Comparison of ENCODE assay signal across 1 cellular context in genomic region chr15:81023483-81024264, GRCh38.
TF ChIP-seq lines count a peak whose summit lies in the region.

No MANE protein-coding gene starts in this region.

TF ChIP-seq in GM12878, 131 proteins besides CTCF, POLR2A, EP300 and RAD21 (continued from another document and continues in another):
- TF ChIP-seq ZNF687 (IDR thresholded peaks at IDR 0.05) (peak; percentile 68; the same call in 1 of the 2 replicates), JUND (IDR thresholded peaks at IDR 0.05; ENCODE audit: low read depth, low read length) (peak; percentile 95), NFIC (IDR thresholded peaks at IDR 0.05; ENCODE audit: low read depth, low read length) (peak; percentile 99), BACH1 (IDR thresholded peaks at IDR 0.05; ENCODE audit: borderline replicate concordance) (peak; percentile 99), FOXM1 (IDR thresholded peaks at IDR 0.05; ENCODE audit: low read depth, low read length) (peak; percentile 93), BRCA1 (IDR thresholded peaks at IDR 0.05; ENCODE audit: low read depth, low read length) (no peak), TCF3 (IDR thresholded peaks at IDR 0.05; ENCODE audit: borderline replicate concordance, insufficient read depth, low read depth, low read length) (peak; percentile 63; the same call in 1 of the 2 replicates), TARDBP (IDR thresholded peaks at IDR 0.05; ENCODE audit: borderline replicate concordance) (no peak), KAT2A (conservative IDR thresholded peaks at IDR 0.05; ENCODE audit: control insufficient read depth, low read depth, low read length) (no peak), ZZZ3 (IDR thresholded peaks at IDR 0.05; ENCODE audit: control insufficient read depth, insufficient read length, low read depth) (no peak), ZNF24 (IDR thresholded peaks at IDR 0.05) (0 out of 2 replicates have a peak, but pooled peaks have one; percentile 33), IKZF2 (IDR thresholded peaks at IDR 0.05) (peak; percentile 99), SIX5 (IDR thresholded peaks at IDR 0.05; ENCODE audit: low read depth, low read length, severe bottlenecking) (no peak), CREM (IDR thresholded peaks at IDR 0.05; ENCODE audit: low read depth) (peak; percentile 93), ZBTB33 (IDR thresholded peaks at IDR 0.05) (no peak), ELK1 (IDR thresholded peaks at IDR 0.05; ENCODE audit: low read depth, low read length) (no peak), SMAD5 (IDR thresholded peaks at IDR 0.05; ENCODE audit: low read depth) (no peak), IRF4 (IDR thresholded peaks at IDR 0.05; ENCODE audit: low read depth, low read length) (peak; percentile 99), BCL11A (IDR thresholded peaks at IDR 0.05; ENCODE audit: low read depth, low read length) (peak; percentile 98), POLR2AphosphoS2 (IDR thresholded peaks at IDR 0.05; ENCODE audit: low read depth, low read length) (no peak), MEF2B (IDR thresholded peaks at IDR 0.05; ENCODE audit: partially characterized antibody, poor library complexity, severe bottlenecking) (peak; percentile 77), PRDM15 (CRISPR knock-in tag; IDR thresholded peaks at IDR 0.05) (no peak), SMARCA5 (IDR thresholded peaks at IDR 0.05) (peak; percentile 68), TCF7 (IDR thresholded peaks at IDR 0.05; ENCODE audit: borderline replicate concordance) (peak; percentile 88), CHD4 (IDR thresholded peaks at IDR 0.05) (no peak), ZNF217 (IDR thresholded peaks at IDR 0.05) (0 out of 2 replicates have a peak, but pooled peaks have one; percentile 12), CBFB (IDR thresholded peaks at IDR 0.05; ENCODE audit: low read depth) (peak; percentile 78), EED (IDR thresholded peaks at IDR 0.05; ENCODE audit: low read depth) (peak; percentile 99), WRNIP1 (IDR thresholded peaks at IDR 0.05; ENCODE audit: borderline replicate concordance, low read depth, low read length) (no peak), ASH2L (IDR thresholded peaks at IDR 0.05; ENCODE audit: borderline replicate concordance, low read depth) (0 out of 2 replicates have a peak, but pooled peaks have one; percentile 80), ATF7 (IDR thresholded peaks at IDR 0.05; ENCODE audit: low read depth) (peak; percentile 96), TAF1 (IDR thresholded peaks at IDR 0.05; ENCODE audit: borderline replicate concordance, low read depth, low read length) (no peak), POU2F2 (IDR thresholded peaks at IDR 0.05; ENCODE audit: borderline replicate concordance, low read depth, low read length) (peak; percentile 92; the same call in 2 of the 3 replicates), NR2F1 (conservative IDR thresholded peaks at IDR 0.05) (peak; percentile 98), RBBP5 (conservative IDR thresholded peaks at IDR 0.05) (0 out of 2 replicates have a peak, but pooled peaks have one; percentile 25), ZNF274 (IDR thresholded peaks at IDR 0.05; ENCODE audit: insufficient read depth, insufficient read length) (no peak), GABPA (IDR thresholded peaks at IDR 0.05; ENCODE audit: low read depth) (peak; percentile 63; the same call in 1 of the 2 replicates), CHD2 (IDR thresholded peaks at IDR 0.05; ENCODE audit: borderline replicate concordance, low read depth, low read length) (peak; percentile 77), ATF2 (IDR thresholded peaks at IDR 0.05; ENCODE audit: low read length) (peak; percentile 99), RCOR1 (conservative IDR thresholded peaks at IDR 0.05; ENCODE audit: low read depth, low read length) (0 out of 2 replicates have a peak, but pooled peaks have one; percentile 38), ZBTB4 (CRISPR knock-in tag; IDR thresholded peaks at IDR 0.05) (no peak), SP1 (IDR thresholded peaks at IDR 0.05; ENCODE audit: low read depth, low read length) (peak; percentile 67), RAD51 (IDR thresholded peaks at IDR 0.05) (peak; percentile 71), STAT1 (conservative IDR thresholded peaks at IDR 0.05) (no peak), BMI1 (IDR thresholded peaks at IDR 0.05; ENCODE audit: borderline replicate concordance) (peak; percentile 87), IKZF1 (conservative IDR thresholded peaks at IDR 0.05) (peak; percentile 98)
